1 cellular context compared by ENCODE assay signal in the genomic region with DNA sequence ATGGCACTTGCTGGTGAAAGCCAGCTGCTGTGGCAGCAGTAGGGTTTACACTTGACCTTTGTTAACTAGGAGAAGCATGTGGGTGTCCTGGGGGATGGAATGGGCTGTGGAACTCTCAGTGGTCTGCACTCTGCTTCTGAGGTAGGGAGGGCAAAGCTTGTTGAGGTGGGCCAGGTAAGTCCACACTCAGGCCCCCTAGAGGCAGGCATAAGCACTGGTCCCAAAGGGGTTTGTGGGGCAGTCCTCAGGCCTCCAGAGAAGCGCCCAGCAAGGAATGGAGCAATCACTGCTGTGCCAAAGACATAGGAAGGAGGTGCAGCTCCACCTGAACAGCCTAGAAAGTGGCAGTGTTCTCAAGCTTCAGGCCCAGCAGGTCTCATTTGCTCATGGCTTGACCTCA.
TF ChIP-seq lines count a peak whose summit lies in the region.

No MANE protein-coding gene starts in this region.

TF ChIP-seq in GM23338, 12 proteins besides CTCF, POLR2A, EP300 and RAD21 (continued from another document):
- TF ChIP-seq, protein P1, sequence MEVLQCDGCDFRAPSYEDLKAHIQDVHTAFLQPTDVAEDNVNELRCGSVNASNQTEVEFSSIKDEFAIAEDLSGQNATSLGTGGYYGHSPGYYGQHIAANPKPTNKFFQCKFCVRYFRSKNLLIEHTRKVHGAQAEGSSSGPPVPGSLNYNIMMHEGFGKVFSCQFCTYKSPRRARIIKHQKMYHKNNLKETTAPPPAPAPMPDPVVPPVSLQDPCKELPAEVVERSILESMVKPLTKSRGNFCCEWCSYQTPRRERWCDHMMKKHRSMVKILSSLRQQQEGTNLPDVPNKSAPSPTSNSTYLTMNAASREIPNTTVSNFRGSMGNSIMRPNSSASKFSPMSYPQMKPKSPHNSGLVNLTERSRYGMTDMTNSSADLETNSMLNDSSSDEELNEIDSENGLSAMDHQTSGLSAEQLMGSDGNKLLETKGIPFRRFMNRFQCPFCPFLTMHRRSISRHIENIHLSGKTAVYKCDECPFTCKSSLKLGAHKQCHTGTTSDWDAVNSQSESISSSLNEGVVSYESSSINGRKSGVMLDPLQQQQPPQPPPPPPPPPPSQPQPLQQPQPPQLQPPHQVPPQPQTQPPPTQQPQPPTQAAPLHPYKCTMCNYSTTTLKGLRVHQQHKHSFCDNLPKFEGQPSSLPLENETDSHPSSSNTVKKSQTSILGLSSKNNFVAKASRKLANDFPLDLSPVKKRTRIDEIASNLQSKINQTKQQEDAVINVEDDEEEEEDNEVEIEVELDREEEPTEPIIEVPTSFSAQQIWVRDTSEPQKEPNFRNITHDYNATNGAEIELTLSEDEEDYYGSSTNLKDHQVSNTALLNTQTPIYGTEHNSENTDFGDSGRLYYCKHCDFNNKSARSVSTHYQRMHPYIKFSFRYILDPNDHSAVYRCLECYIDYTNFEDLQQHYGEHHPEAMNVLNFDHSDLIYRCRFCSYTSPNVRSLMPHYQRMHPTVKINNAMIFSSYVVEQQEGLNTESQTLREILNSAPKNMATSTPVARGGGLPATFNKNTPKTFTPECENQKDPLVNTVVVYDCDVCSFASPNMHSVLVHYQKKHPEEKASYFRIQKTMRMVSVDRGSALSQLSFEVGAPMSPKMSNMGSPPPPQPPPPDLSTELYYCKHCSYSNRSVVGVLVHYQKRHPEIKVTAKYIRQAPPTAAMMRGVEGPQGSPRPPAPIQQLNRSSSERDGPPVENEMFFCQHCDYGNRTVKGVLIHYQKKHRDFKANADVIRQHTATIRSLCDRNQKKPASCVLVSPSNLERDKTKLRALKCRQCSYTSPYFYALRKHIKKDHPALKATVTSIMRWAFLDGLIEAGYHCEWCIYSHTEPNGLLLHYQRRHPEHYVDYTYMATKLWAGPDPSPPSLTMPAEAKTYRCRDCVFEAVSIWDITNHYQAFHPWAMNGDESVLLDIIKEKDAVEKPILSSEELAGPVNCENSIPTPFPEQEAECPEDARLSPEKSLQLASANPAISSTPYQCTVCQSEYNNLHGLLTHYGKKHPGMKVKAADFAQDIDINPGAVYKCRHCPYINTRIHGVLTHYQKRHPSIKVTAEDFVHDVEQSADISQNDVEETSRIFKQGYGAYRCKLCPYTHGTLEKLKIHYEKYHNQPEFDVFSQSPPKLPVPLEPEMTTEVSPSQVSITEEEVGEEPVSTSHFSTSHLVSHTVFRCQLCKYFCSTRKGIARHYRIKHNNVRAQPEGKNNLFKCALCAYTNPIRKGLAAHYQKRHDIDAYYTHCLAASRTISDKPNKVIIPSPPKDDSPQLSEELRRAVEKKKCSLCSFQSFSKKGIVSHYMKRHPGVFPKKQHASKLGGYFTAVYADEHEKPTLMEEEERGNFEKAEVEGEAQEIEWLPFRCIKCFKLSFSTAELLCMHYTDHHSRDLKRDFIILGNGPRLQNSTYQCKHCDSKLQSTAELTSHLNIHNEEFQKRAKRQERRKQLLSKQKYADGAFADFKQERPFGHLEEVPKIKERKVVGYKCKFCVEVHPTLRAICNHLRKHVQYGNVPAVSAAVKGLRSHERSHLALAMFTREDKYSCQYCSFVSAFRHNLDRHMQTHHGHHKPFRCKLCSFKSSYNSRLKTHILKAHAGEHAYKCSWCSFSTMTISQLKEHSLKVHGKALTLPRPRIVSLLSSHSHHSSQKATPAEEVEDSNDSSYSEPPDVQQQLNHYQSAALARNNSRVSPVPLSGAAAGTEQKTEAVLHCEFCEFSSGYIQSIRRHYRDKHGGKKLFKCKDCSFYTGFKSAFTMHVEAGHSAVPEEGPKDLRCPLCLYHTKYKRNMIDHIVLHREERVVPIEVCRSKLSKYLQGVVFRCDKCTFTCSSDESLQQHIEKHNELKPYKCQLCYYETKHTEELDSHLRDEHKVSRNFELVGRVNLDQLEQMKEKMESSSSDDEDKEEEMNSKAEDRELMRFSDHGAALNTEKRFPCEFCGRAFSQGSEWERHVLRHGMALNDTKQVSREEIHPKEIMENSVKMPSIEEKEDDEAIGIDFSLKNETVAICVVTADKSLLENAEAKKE (CRISPR knock-in tag; IDR thresholded peaks at IDR 0.05), result no peak
- TF ChIP-seq EZH2 (IDR thresholded peaks at IDR 0.05; ENCODE audit: low read depth, unreplicated experiment) (no peak), EZH2phosphoT487 (IDR thresholded peaks at IDR 0.05; ENCODE audit: unreplicated experiment) (no peak), NANOG (IDR thresholded peaks at IDR 0.05; ENCODE audit: borderline replicate concordance) (no peak), ZNF114 (CRISPR knock-in tag; IDR thresholded peaks at IDR 0.05) (no peak), CREB1 (CRISPR knock-in tag; IDR thresholded peaks at IDR 0.05; ENCODE audit: low read depth) (no peak), STAT1 (IDR thresholded peaks at IDR 0.05; ENCODE audit: unreplicated experiment) (no peak)
- TF ChIP-seq, protein P2, sequence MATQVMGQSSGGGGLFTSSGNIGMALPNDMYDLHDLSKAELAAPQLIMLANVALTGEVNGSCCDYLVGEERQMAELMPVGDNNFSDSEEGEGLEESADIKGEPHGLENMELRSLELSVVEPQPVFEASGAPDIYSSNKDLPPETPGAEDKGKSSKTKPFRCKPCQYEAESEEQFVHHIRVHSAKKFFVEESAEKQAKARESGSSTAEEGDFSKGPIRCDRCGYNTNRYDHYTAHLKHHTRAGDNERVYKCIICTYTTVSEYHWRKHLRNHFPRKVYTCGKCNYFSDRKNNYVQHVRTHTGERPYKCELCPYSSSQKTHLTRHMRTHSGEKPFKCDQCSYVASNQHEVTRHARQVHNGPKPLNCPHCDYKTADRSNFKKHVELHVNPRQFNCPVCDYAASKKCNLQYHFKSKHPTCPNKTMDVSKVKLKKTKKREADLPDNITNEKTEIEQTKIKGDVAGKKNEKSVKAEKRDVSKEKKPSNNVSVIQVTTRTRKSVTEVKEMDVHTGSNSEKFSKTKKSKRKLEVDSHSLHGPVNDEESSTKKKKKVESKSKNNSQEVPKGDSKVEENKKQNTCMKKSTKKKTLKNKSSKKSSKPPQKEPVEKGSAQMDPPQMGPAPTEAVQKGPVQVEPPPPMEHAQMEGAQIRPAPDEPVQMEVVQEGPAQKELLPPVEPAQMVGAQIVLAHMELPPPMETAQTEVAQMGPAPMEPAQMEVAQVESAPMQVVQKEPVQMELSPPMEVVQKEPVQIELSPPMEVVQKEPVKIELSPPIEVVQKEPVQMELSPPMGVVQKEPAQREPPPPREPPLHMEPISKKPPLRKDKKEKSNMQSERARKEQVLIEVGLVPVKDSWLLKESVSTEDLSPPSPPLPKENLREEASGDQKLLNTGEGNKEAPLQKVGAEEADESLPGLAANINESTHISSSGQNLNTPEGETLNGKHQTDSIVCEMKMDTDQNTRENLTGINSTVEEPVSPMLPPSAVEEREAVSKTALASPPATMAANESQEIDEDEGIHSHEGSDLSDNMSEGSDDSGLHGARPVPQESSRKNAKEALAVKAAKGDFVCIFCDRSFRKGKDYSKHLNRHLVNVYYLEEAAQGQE (IDR thresholded peaks at IDR 0.05; ENCODE audit: unreplicated experiment), result no peak
